In genomic region chr16:57479043-57479421, GRCh38 we compare ENCODE assay signal across 1 cellular context.
TF ChIP-seq lines count a peak whose summit lies in the region.

No MANE protein-coding gene starts in this region.

TF ChIP-seq in IMR-90, 13 proteins besides CTCF, POLR2A, EP300 and RAD21:
- no peak for TF ChIP-seq SMC3 (IDR thresholded peaks at IDR 0.05; ENCODE audit: low read depth, low read length)
- TF ChIP-seq MAZ (IDR thresholded peaks at IDR 0.05; ENCODE audit: borderline replicate concordance, low read depth, low read length) = no peak
- TF ChIP-seq NFE2L2 (IDR thresholded peaks at IDR 0.05; ENCODE audit: low read depth, low read length) = no peak
- no peak for TF ChIP-seq MXI1 (IDR thresholded peaks at IDR 0.05; ENCODE audit: borderline replicate concordance, low read depth, low read length)
TF ChIP-seq in IMR-90: peak in this region for 0.
